1 cellular context compared by ENCODE assay signal in genomic region chr17:75325348-75325747, GRCh38.
TF ChIP-seq lines count a peak whose summit lies in the region.

No MANE protein-coding gene starts in this region.

TF ChIP-seq in SK-N-SH, 30 proteins besides CTCF, POLR2A, EP300 and RAD21 (continued from another document):
- no peak for TF ChIP-seq TCF12 (IDR thresholded peaks at IDR 0.05)
- no peak for TF ChIP-seq REST (IDR thresholded peaks at IDR 0.05; ENCODE audit: low read depth, low read length)
- no peak for TF ChIP-seq MAX (IDR thresholded peaks at IDR 0.05; ENCODE audit: low read depth)
- TF ChIP-seq JUND (IDR thresholded peaks at IDR 0.05): no peak
- TF ChIP-seq EZH2phosphoT487 (IDR thresholded peaks at IDR 0.05; ENCODE audit: borderline replicate concordance, low read depth): no peak
- no peak for TF ChIP-seq TEAD4 (IDR thresholded peaks at IDR 0.05; ENCODE audit: borderline replicate concordance, insufficient read depth)
- TF ChIP-seq POLR2AphosphoS5 (IDR thresholded peaks at IDR 0.05; ENCODE audit: low read depth, low read length): no peak
TF ChIP-seq in SK-N-SH: peak in this region for 0.
